22 cellular contexts compared by ENCODE assay signal in the genomic region with DNA sequence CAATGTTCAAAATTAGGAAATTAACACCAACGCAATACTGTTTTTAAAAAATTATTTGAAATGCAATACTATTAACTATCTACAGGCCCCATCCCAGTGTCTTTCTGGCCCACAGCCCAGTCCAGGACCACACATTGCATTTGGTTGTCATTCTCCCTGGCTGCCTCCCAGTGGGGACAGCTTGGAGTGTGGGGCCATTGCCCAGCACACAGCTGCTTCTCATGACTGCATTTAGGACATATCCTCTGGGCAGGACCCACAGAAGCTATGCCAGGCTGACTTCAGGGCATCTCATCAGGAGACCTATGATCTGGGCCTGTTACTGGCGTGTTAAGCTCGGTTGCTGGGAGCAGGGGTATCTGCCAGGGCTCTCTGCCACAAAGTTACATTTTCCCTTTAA.
"Had no signal": no experiment of that assay in that cellular context is flagged by ENCODE, and none has a peak within 500 bp of the region (broad histone marks: within the 10 kb centered on the region; RNA-seq: fewer than 3 reads in every experiment).

No MANE protein-coding gene starts in this region.

- FAIRE-seq: TTC549 had no signal

- H3K9me3 ChIP-seq: adrenal gland had no signal

- H3K27ac ChIP-seq: adrenal gland, VCaP had no signal

- DNase-seq: activated CD4-positive, alpha-beta memory T cell treated with anti-CD3 and anti-CD28 coated beads, Interleukin-2, amount 10 ng/mL, durations not matched to agents 7 days and 5 days; activated CD4-positive, alpha-beta T cell treated with anti-CD3 and anti-CD28 coated beads for 36 hours; activated CD4-positive, alpha-beta T cell treated with anti-CD3 and anti-CD28 coated beads, Interleukin-2, amount 50 U/mL, for 1 hour; activated CD8-positive, alpha-beta memory T cell treated with anti-CD3 and anti-CD28 coated beads, Interleukin-2, amount 50 U/mL, for 48 hours; activated naive CD4-positive, alpha-beta T cell treated with anti-CD3 and anti-CD28 coated beads, Interleukin-2, amount 50 U/mL, for 16 hours; activated naive CD8-positive, alpha-beta T cell treated with anti-CD3 and anti-CD28 coated beads, Interleukin-2, amount 10 ng/mL, durations not matched to agents 7 days and 5 days; activated T-cell treated with anti-CD3 and anti-CD28 coated beads, Interleukin-2, amount 50 U/mL, for 1 hour; adrenal gland; anterior cingulate cortex; Kasumi-1; KBM-7; NCI-H1092; NCI-H1417; NCI-H2029 treated with DMSO at 0.1 percent for 48 hours; NCI-H524 treated with DMSO at 0.1 percent for 48 hours; NCI-H748 treated with DMSO at 0.1 percent for 48 hours; SIG-M5; T-cell; T-helper 2 cell; T1000 had no signal

- H3K4me3 ChIP-seq: adrenal gland had no signal

- H3K36me3 ChIP-seq: adrenal gland had no signal

- ATAC-seq: activated CD4-positive, alpha-beta T cell treated with anti-CD3 and anti-CD28 coated beads for 36 hours; T-cell had no signal
